In genomic region chr9:35078066-35078465, GRCh38 we compare ENCODE assay signal across 1 cellular context.
TF ChIP-seq lines count a peak whose summit lies in the region.

No MANE protein-coding gene starts in this region.

TF ChIP-seq in GM12878, 131 proteins besides CTCF, POLR2A, EP300 and RAD21:
- TF ChIP-seq HDAC6 (IDR thresholded peaks at IDR 0.05; ENCODE audit: unreplicated experiment), result no peak
